In the genomic region with DNA sequence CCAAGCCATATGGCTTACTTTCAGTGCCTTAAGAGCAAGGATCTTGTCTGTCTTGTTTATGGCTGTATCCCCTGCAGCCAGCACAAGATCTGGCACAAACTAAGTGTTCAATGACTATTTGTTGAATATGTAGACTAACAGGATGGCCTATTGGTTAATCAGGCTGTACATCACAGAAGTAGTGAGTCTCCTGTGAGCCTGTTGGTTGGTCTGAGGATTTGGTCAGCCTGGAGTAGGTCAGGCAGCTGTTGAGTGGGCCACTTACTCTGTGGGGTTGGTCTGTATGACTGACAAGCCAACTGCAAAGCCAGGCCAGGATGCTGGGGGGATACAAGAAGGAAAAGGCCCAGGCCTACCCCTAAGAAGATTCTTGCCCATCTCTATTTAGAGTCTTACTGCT, we compare ENCODE assay signal across 38 cellular contexts. TPM values are rescaled to one million over a fixed set of nuclear protein-coding genes. Genes with fewer than 3 reads are reported as not detected.
DNase-seq lines count a peak whose midpoint lies in the region; ATAC-seq, FAIRE-seq and TF ChIP-seq lines count a peak whose summit lies in the region.
"Had no signal": no experiment of that assay in that cellular context is flagged by ENCODE, and none has a peak within 500 bp of the region (broad histone marks: within the 10 kb centered on the region; RNA-seq: fewer than 3 reads in every experiment).

No MANE protein-coding gene starts in this region.

- SMC1A ChIA-PET in GM12878 (lab: Charles Lee; ENCODE audit: uncharacterized antibody, unreplicated experiment) = no interaction called here

- no peaks in the 10 kb centered on the region for H3K9me3 Mint-ChIP-seq in stimulated activated effector memory CD8-positive, alpha-beta T cell treated with anti-CD3 and anti-CD28 coated beads, Interleukin-12 subunit alpha, Interleukin-12 subunit beta, amount 100 ng/mL, for 72 hours
- H3K9me3 Mint-ChIP-seq: natural killer cell had no signal

- H3K9me3 ChIP-seq in GM12878 (replicated peaks; ENCODE audit: control insufficient read depth, insufficient read depth, low read length) = no peaks in the 10 kb centered on the region
- H3K9me3 ChIP-seq in mucosa of rectum (ENCODE audit: control insufficient read depth in 2 of 2, low read length in 2 of 2) = no peaks in the 10 kb centered on the region
- H3K9me3 ChIP-seq in upper lobe of left lung = no peaks in the 10 kb centered on the region
- H3K9me3 ChIP-seq: Peyer's patch, tibial nerve had no signal

- H3K36me3 Mint-ChIP-seq in stimulated activated effector memory CD8-positive, alpha-beta T cell treated with anti-CD3 and anti-CD28 coated beads, Interleukin-12 subunit alpha, Interleukin-12 subunit beta, amount 100 ng/mL, for 72 hours = no peaks in the 10 kb centered on the region
- H3K36me3 Mint-ChIP-seq: natural killer cell had no signal

- H3K79me2 ChIP-seq in GM12878 (ENCODE audit: control insufficient read depth, insufficient read depth, low read length) = no peaks in the 10 kb centered on the region

- no peak overlapping the region for H3K4me2 ChIP-seq in GM12878 (ENCODE audit: control insufficient read depth, insufficient read depth)
- H3K4me2 ChIP-seq: BLaER1 treated with 17β-estradiol and CSF1 and Interleukin-3, amounts not matched to agents 10 nM and 100 nM had no signal

- H3K9ac ChIP-seq in GM12878 (ENCODE audit: control insufficient read depth, insufficient read depth, low read length) (no peak overlapping the region), mucosa of rectum (ENCODE audit: low read depth in 1 of 2, low read length in 2 of 2) (no peak overlapping the region)
- H3K9ac ChIP-seq: BLaER1 treated with 17β-estradiol and CSF1 and Interleukin-3, amounts not matched to agents 10 nM and 100 nM had no signal

- H2AFZ ChIP-seq in GM12878 (ENCODE audit: control insufficient read depth, low read depth, low read length) = no peak overlapping the region

- intact Hi-C loops in GM12878 (cut with micrococcal nuclease; ENCODE audit: unreplicated experiment) = no loop called here

- peaks cover 6% of the 10 kb centered on the region for H3K4me1 Mint-ChIP-seq in stimulated activated effector memory CD8-positive, alpha-beta T cell treated with anti-CD3 and anti-CD28 coated beads, Interleukin-12 subunit alpha, Interleukin-12 subunit beta, amount 100 ng/mL, for 72 hours
- H3K4me1 Mint-ChIP-seq: natural killer cell had no signal

- CTCF ChIA-PET in GM12878 (lab: Yijun Ruan, JAX) = no interaction called here

- no peak overlapping the region for H3K27ac ChIP-seq in GM12878 (ENCODE audit: control insufficient read depth, insufficient read depth)
- peak overlapping the region; percentile 18 to 26 for H3K27ac ChIP-seq in mucosa of rectum (ENCODE audit: low read depth in 2 of 2, low read length in 2 of 2)
- H3K27ac ChIP-seq in upper lobe of left lung = no peak overlapping the region
- H3K27ac ChIP-seq: 22Rv1; BLaER1 treated with 17β-estradiol and CSF1 and Interleukin-3, amounts not matched to agents 10 nM and 100 nM; epithelial cell of prostate had no signal

- RAD21 ChIA-PET in GM12878 (lab: Charles Lee; ENCODE audit: unreplicated experiment) = interaction anchor here (1.4 kb wide), 1 partner anchor 13 kb away, joined by 3 read pairs; no protein-coding TSS in a partner anchor

- H3K4me3 ChIP-seq in GM12878 (no peak overlapping the region), mucosa of rectum (ENCODE audit: low read length in 2 of 2) (no peak overlapping the region), upper lobe of left lung (no peak overlapping the region)
- H3K4me3 ChIP-seq: BLaER1 treated with 17β-estradiol and CSF1 and Interleukin-3, amounts not matched to agents 10 nM and 100 nM; GM23248; Peyer's patch; tibial nerve had no signal

- in situ Hi-C loops in GM12878 (cut with MboI) = no loop called here

- H3K4me3 Mint-ChIP-seq in stimulated activated effector memory CD8-positive, alpha-beta T cell treated with anti-CD3 and anti-CD28 coated beads, Interleukin-12 subunit alpha, Interleukin-12 subunit beta, amount 100 ng/mL, for 72 hours = no peak overlapping the region
- H3K4me3 Mint-ChIP-seq: activated CD4-positive, alpha-beta T cell treated with anti-CD3 and anti-CD28 coated beads for 36 hours; activated naive CD8-positive, alpha-beta T cell; natural killer cell had no signal

- H3K27me3 ChIP-seq in GM12878 (replicated peaks in 1 of 2; ENCODE audit: control insufficient read depth in 2 of 2, insufficient read depth in 2 of 2, low read length in 1 of 2) (no peaks in the 10 kb centered on the region), mucosa of rectum (ENCODE audit: control insufficient read depth in 2 of 2, insufficient read depth in 2 of 2, low read length in 2 of 2) (no peaks in the 10 kb centered on the region), upper lobe of left lung (no peaks in the 10 kb centered on the region)
- H3K27me3 ChIP-seq: BLaER1 treated with 17β-estradiol and CSF1 and Interleukin-3, amounts not matched to agents 10 nM and 100 nM; Peyer's patch; tibial nerve had no signal

- POLR2A ChIA-PET in GM12878 (lab: Charles Lee) = no interaction called here

- FAIRE-seq in GM12878 (lab: Jason Lieb, UNC) = no peak
- FAIRE-seq: G401.6, keratinocyte had no signal

- no peak for ATAC-seq in GM12878
- ATAC-seq in stimulated activated effector memory CD8-positive, alpha-beta T cell treated with anti-CD3 and anti-CD28 coated beads, Interleukin-12 subunit alpha, Interleukin-12 subunit beta, amount 100 ng/mL, for 72 hours = no peak
- no peak for ATAC-seq in upper lobe of left lung (ENCODE audit: low FRiP score in 2 of 2)
- ATAC-seq: activated CD4-positive, alpha-beta T cell treated with anti-CD3 and anti-CD28 coated beads for 36 hours; natural killer cell had no signal

- H3K36me3 ChIP-seq in GM12878 (ENCODE audit: control insufficient read depth in 2 of 2, insufficient read depth in 2 of 2, low read length in 1 of 2) = no peaks in the 10 kb centered on the region
- H3K36me3 ChIP-seq in mucosa of rectum (ENCODE audit: control insufficient read depth in 2 of 2, insufficient read depth in 2 of 2, low read length in 2 of 2) = no peaks in the 10 kb centered on the region
- H3K36me3 ChIP-seq in upper lobe of left lung = no peaks in the 10 kb centered on the region
- H3K36me3 ChIP-seq: Peyer's patch had no signal

- TF ChIP-seq POLR2A in GM12878 (IDR thresholded peaks at IDR 0.05; ENCODE audit: low read depth, low read length) (no peak), upper lobe of left lung (IDR thresholded peaks at IDR 0.05) (no peak)

- H3K4me1 ChIP-seq in GM12878 (ENCODE audit: control insufficient read depth, insufficient read depth, low read length) = peaks cover 5% of the 10 kb centered on the region; the same call in 1 of the 2 replicates
- peaks cover 2 to 4% of the 10 kb centered on the region in 2 donors for H3K4me1 ChIP-seq in mucosa of rectum (ENCODE audit: control insufficient read depth in 2 of 2, insufficient read depth in 2 of 2, low read length in 2 of 2)
- H3K4me1 ChIP-seq in upper lobe of left lung = no peaks in the 10 kb centered on the region
- H3K4me1 ChIP-seq: Peyer's patch had no signal

- no peak for TF ChIP-seq EP300 in GM12878 (IDR thresholded peaks at IDR 0.05; ENCODE audit: borderline replicate concordance in 1 of 2, control insufficient read depth in 1 of 2, low read depth in 2 of 2, low read length in 2 of 2)
- no peak for TF ChIP-seq EP300 in upper lobe of left lung (IDR thresholded peaks at IDR 0.05)

- peak overlapping the region; percentile 37 for H3K27ac Mint-ChIP-seq in stimulated activated effector memory CD8-positive, alpha-beta T cell treated with anti-CD3 and anti-CD28 coated beads, Interleukin-12 subunit alpha, Interleukin-12 subunit beta, amount 100 ng/mL, for 72 hours
- H3K27ac Mint-ChIP-seq: activated CD4-positive, alpha-beta T cell treated with anti-CD3 and anti-CD28 coated beads for 36 hours; activated naive CD8-positive, alpha-beta T cell; natural killer cell had no signal

- no peak for TF ChIP-seq CTCF in GM12878 (IDR thresholded peaks at IDR 0.05 in 2 of 3, conservative IDR thresholded peaks at IDR 0.05 in 1 of 3; ENCODE audit: control insufficient read depth in 2 of 3, extremely low read depth in 1 of 3, insufficient read depth in 1 of 3, low read depth in 3 of 3, low read length in 3 of 3)
- TF ChIP-seq CTCF in upper lobe of left lung (IDR thresholded peaks at IDR 0.05) = no peak

- no TSS peak for BruUV-seq in GM12878 (replicated peaks; lab: Mats Ljungman, UMichigan)

- no peak for TF ChIP-seq RAD21 in GM12878 (IDR thresholded peaks at IDR 0.05; ENCODE audit: insufficient read depth, low read depth, low read length)

- peak; percentile 45 for DNase-seq in NCI-H82 (lab: John Stamatoyannopoulos, UW)
- no peak for DNase-seq in NCI-H82 treated with DMSO at 0.1 percent for 48 hours (lab: John Stamatoyannopoulos, UW; ENCODE audit: unreplicated experiment)
- DNase-seq in GM12878 (ENCODE audit: low read depth, low spot score) = no peak
- no peak for DNase-seq in stimulated activated effector memory CD8-positive, alpha-beta T cell treated with anti-CD3 and anti-CD28 coated beads, Interleukin-12 subunit alpha, Interleukin-12 subunit beta, amount 100 ng/mL, for 72 hours (ENCODE audit: low spot score in 2 of 2)
- DNase-seq in stimulated activated CD4-positive, alpha-beta T cell treated with anti-CD3 and anti-CD28 coated beads, Interleukin-4, amount 100 ng/mL, for 4 hours = no peak
- no peak for DNase-seq in upper lobe of left lung
- no peak for DNase-seq in activated CD4-positive, alpha-beta T cell treated with anti-CD3 and anti-CD28 coated beads, Interleukin-2, amount 50 U/mL, for 48 hours
- DNase-seq: activated CD4-positive, alpha-beta T cell treated with anti-CD3 and anti-CD28 coated beads for 36 hours; activated effector memory CD4-positive, alpha-beta T cell treated with Interleukin-2 at 50 U/mL for 16 hours; activated T-cell treated with anti-CD3 and anti-CD28 coated beads for 4 hours; caudate nucleus; COR-L47; cortex of kidney; DMS79; effector memory CD4-positive, alpha-beta T cell; foreskin fibroblast; GM23248; midbrain; MV-4-11; natural killer cell; NCI-H146; NCI-H2107; NCI-H345; NCI-H69; Peyer's patch; SIG-M5; stimulated activated CD4-positive, alpha-beta T cell treated with anti-CD3 and anti-CD28 coated beads, Interleukin-2, amount 100 ng/mL, for 24 hours had no signal

- no peaks in the 10 kb centered on the region for H4K20me1 ChIP-seq in GM12878 (ENCODE audit: control insufficient read depth, insufficient read depth)

RNA-seq across cellular contexts. Expression of gene CILP, which starts 33.4 kb away (rescaled TPM):
- total RNA-seq in GM12878 (2013; cell fraction: nucleolus; rRNA removed) = 0.10 TPM in 1 of 2 replicates, not detected in the other
- total RNA-seq in GM12878 (2014; rRNA removed) = 0.06 TPM in 1 of 2 replicates, not detected in the other
- not detected in 2 replicates for total RNA-seq in GM12878 (2014; rRNA removed; fragmentation: Illumina TruSeq; extraction: Trizol)
- 0.05 TPM in 1 of 2 replicates, not detected in the other for total RNA-seq in GM12878 (2021)
- polyA plus RNA-seq in GM12878 (2011; ENCODE audit: low read depth) = not detected
- 0.04 TPM in 2 replicates for polyA plus RNA-seq in GM12878 (2011; rRNA removed)
- 0.01 and 0.02 TPM in 2 replicates for polyA plus RNA-seq in GM12878 (2011; cell fraction: cytosol; rRNA removed)
- polyA plus RNA-seq in GM12878 (2011; cell fraction: nucleus; rRNA removed) = 0.19 and 0.26 TPM in 2 replicates
- 0.06 and 0.07 TPM in 2 replicates for polyA plus RNA-seq in GM12878 (2012)
- polyA plus RNA-seq in GM12878 (2014; fragmentation: Illumina TruSeq; extraction: Trizol) = 0.03 TPM in 1 of 2 replicates, not detected in the other
- polyA plus RNA-seq in GM12878 (2014; fragmentation: Nextera tagmentation; extraction: Ambion mirVana) = not detected
- polyA plus RNA-seq in GM12878 (2014; rRNA removed) = 0.03 and 0.04 TPM in 2 replicates
- under 1 TPM in 1 of 2 experiments, not detected in 1; 0.04 TPM for polyA plus RNA-seq in GM12878 (2016; fragmentation: Nextera tagmentation; extraction: Ambion mirVana)
- polyA minus RNA-seq in GM12878 (2011; rRNA and poly(A)+ RNA removed) = 0.10 TPM in 1 of 2 replicates, not detected in the other
- not detected in 2 replicates for polyA minus RNA-seq in GM12878 (2011; cell fraction: cytosol; rRNA and poly(A)+ RNA removed)
- not detected in 2 replicates for polyA minus RNA-seq in GM12878 (2011; cell fraction: nucleus; rRNA and poly(A)+ RNA removed)
- total RNA-seq in upper lobe of left lung = 1 to 10 TPM; 1.0 to 5.2 (median 2.6) TPM
- total RNA-seq: activated CD4-positive, alpha-beta T cell treated with anti-CD3 and anti-CD28 coated beads for 36 hours had no signal
- polyA plus RNA-seq: keratinocyte had no signal

RNA-seq across cellular contexts. Expression of gene PARP16, which starts 42.0 kb away (rescaled TPM):
- 14.4 and 14.6 TPM in 2 replicates for total RNA-seq in GM12878 (2013; cell fraction: nucleolus; rRNA removed)
- 6.4 and 8.6 TPM in 2 replicates for total RNA-seq in GM12878 (2014; rRNA removed)
- total RNA-seq in GM12878 (2014; rRNA removed; fragmentation: Illumina TruSeq; extraction: Trizol) = 7.6 and 8.4 TPM in 2 replicates
- 10.1 and 11.3 TPM in 2 replicates for total RNA-seq in GM12878 (2021)
- 9.0 TPM for polyA plus RNA-seq in GM12878 (2011; ENCODE audit: low read depth)
- 9.8 and 10.1 TPM in 2 replicates for polyA plus RNA-seq in GM12878 (2011; rRNA removed)
- 13.3 and 14.6 TPM in 2 replicates for polyA plus RNA-seq in GM12878 (2011; cell fraction: cytosol; rRNA removed)
- 10.6 and 12.4 TPM in 2 replicates for polyA plus RNA-seq in GM12878 (2011; cell fraction: nucleus; rRNA removed)
- 8.9 and 13.2 TPM in 2 replicates for polyA plus RNA-seq in GM12878 (2012)
- polyA plus RNA-seq in GM12878 (2014; fragmentation: Illumina TruSeq; extraction: Trizol) = 11.9 and 13.0 TPM in 2 replicates
- 1 to 10 TPM; 4.9 to 7.6 TPM for polyA plus RNA-seq in GM12878 (2014; fragmentation: Nextera tagmentation; extraction: Ambion mirVana)
- 9.8 and 10.0 TPM in 2 replicates for polyA plus RNA-seq in GM12878 (2014; rRNA removed)
- polyA plus RNA-seq in GM12878 (2016; fragmentation: Nextera tagmentation; extraction: Ambion mirVana) = 10 to 100 TPM; 13.9 to 15.7 TPM
- polyA minus RNA-seq in GM12878 (2011; rRNA and poly(A)+ RNA removed) = 7.8 and 14.0 TPM in 2 replicates
- 6.1 and 10.7 TPM in 2 replicates for polyA minus RNA-seq in GM12878 (2011; cell fraction: cytosol; rRNA and poly(A)+ RNA removed)
- 5.0 and 10.1 TPM in 2 replicates for polyA minus RNA-seq in GM12878 (2011; cell fraction: nucleus; rRNA and poly(A)+ RNA removed)
- total RNA-seq in upper lobe of left lung = 10 to 100 TPM in 1 of 6 donors, 1 to 10 TPM in 5; 6.3 to 20.6 (median 7.9) TPM

RNA-seq across cellular contexts. Expression of gene RNU5A-1, which starts 51.2 kb away (rescaled TPM):
- not detected in 2 replicates for total RNA-seq in GM12878 (2013; cell fraction: nucleolus; rRNA removed)
- not detected in 2 replicates for total RNA-seq in GM12878 (2014; rRNA removed)
- total RNA-seq in GM12878 (2014; rRNA removed; fragmentation: Illumina TruSeq; extraction: Trizol) = not detected in 2 replicates
- total RNA-seq in GM12878 (2021) = not detected in 2 replicates
- not detected for polyA plus RNA-seq in GM12878 (2011; ENCODE audit: low read depth)
- polyA plus RNA-seq in GM12878 (2011; rRNA removed) = not detected in 2 replicates
- polyA plus RNA-seq in GM12878 (2011; cell fraction: cytosol; rRNA removed) = not detected in 2 replicates
- not detected in 2 replicates for polyA plus RNA-seq in GM12878 (2011; cell fraction: nucleus; rRNA removed)
- polyA plus RNA-seq in GM12878 (2012) = not detected in 2 replicates
- not detected in 2 replicates for polyA plus RNA-seq in GM12878 (2014; fragmentation: Illumina TruSeq; extraction: Trizol)
- polyA plus RNA-seq in GM12878 (2014; fragmentation: Nextera tagmentation; extraction: Ambion mirVana) = not detected
- polyA plus RNA-seq in GM12878 (2014; rRNA removed) = not detected in 2 replicates
- not detected for polyA plus RNA-seq in GM12878 (2016; fragmentation: Nextera tagmentation; extraction: Ambion mirVana)
- under 0.01 and 10,433 TPM in 2 replicates for polyA minus RNA-seq in GM12878 (2011; rRNA and poly(A)+ RNA removed)
- polyA minus RNA-seq in GM12878 (2011; cell fraction: cytosol; rRNA and poly(A)+ RNA removed) = 1,037 and 1,074 TPM in 2 replicates
- under 0.01 TPM in 2 replicates for polyA minus RNA-seq in GM12878 (2011; cell fraction: nucleus; rRNA and poly(A)+ RNA removed)
- total RNA-seq in upper lobe of left lung = not detected
- total RNA-seq: activated CD4-positive, alpha-beta T cell treated with anti-CD3 and anti-CD28 coated beads for 36 hours; aorta; GM23248; liver; natural killer cell; osteoblast; Peyer's patch; tibial nerve had no signal
- polyA plus RNA-seq: aorta, GM23248, keratinocyte, liver had no signal

RNA-seq across cellular contexts. Expression of gene CLPX, which starts 59.5 kb away (rescaled TPM):
- 83.2 and 92.5 TPM in 2 replicates for total RNA-seq in GM12878 (2013; cell fraction: nucleolus; rRNA removed)
- total RNA-seq in GM12878 (2014; rRNA removed) = 18.4 and 23.4 TPM in 2 replicates
- total RNA-seq in GM12878 (2014; rRNA removed; fragmentation: Illumina TruSeq; extraction: Trizol) = 41.9 and 44.4 TPM in 2 replicates
- total RNA-seq in GM12878 (2021) = 46.7 and 49.5 TPM in 2 replicates
- 13.4 TPM for polyA plus RNA-seq in GM12878 (2011; ENCODE audit: low read depth)
- 57.4 and 97.6 TPM in 2 replicates for polyA plus RNA-seq in GM12878 (2011; rRNA removed)
- polyA plus RNA-seq in GM12878 (2011; cell fraction: cytosol; rRNA removed) = 18.4 and 19.1 TPM in 2 replicates
- polyA plus RNA-seq in GM12878 (2011; cell fraction: nucleus; rRNA removed) = 36.3 and 48.5 TPM in 2 replicates
- 29.9 and 32.9 TPM in 2 replicates for polyA plus RNA-seq in GM12878 (2012)
- polyA plus RNA-seq in GM12878 (2014; fragmentation: Illumina TruSeq; extraction: Trizol) = 42.1 and 48.7 TPM in 2 replicates
- polyA plus RNA-seq in GM12878 (2014; fragmentation: Nextera tagmentation; extraction: Ambion mirVana) = 10 to 100 TPM; 10.1 to 12.5 TPM
- 33.4 and 37.8 TPM in 2 replicates for polyA plus RNA-seq in GM12878 (2014; rRNA removed)
- polyA plus RNA-seq in GM12878 (2016; fragmentation: Nextera tagmentation; extraction: Ambion mirVana) = 10 to 100 TPM; 20.0 to 24.8 TPM
- 27.6 and 46.2 TPM in 2 replicates for polyA minus RNA-seq in GM12878 (2011; rRNA and poly(A)+ RNA removed)
- 18.4 and 23.4 TPM in 2 replicates for polyA minus RNA-seq in GM12878 (2011; cell fraction: cytosol; rRNA and poly(A)+ RNA removed)
- polyA minus RNA-seq in GM12878 (2011; cell fraction: nucleus; rRNA and poly(A)+ RNA removed) = 20.6 and 25.8 TPM in 2 replicates
- total RNA-seq in upper lobe of left lung = 100 to 1,000 TPM in 1 of 6 donors, 10 to 100 TPM in 5; 39.3 to 105 (median 49.4) TPM

RNA-seq across cellular contexts. Expression of gene RNU5B-1, which starts 59.8 kb away (rescaled TPM):
- not detected in 2 replicates for total RNA-seq in GM12878 (2013; cell fraction: nucleolus; rRNA removed)
- total RNA-seq in GM12878 (2014; rRNA removed) (not detected in 2 replicates), GM12878 (2014; rRNA removed; fragmentation: Illumina TruSeq; extraction: Trizol) (not detected in 2 replicates), GM12878 (2021) (14.3 and 19.1 TPM in 2 replicates), upper lobe of left lung (10 to 100 TPM in 2 of 6 donors, not detected in 4; 22.5 to 38.1 TPM)
- not detected for polyA plus RNA-seq in GM12878 (2011; ENCODE audit: low read depth)
- polyA plus RNA-seq in GM12878 (2011; rRNA removed) (not detected in 2 replicates), GM12878 (2014; fragmentation: Illumina TruSeq; extraction: Trizol) (not detected in 2 replicates), GM12878 (2014; fragmentation: Nextera tagmentation; extraction: Ambion mirVana) (not detected), GM12878 (2014; rRNA removed) (not detected in 2 replicates), GM12878 (2016; fragmentation: Nextera tagmentation; extraction: Ambion mirVana) (not detected)
- not detected in 2 replicates for polyA plus RNA-seq in GM12878 (2011; cell fraction: cytosol; rRNA removed)
- polyA plus RNA-seq in GM12878 (2011; cell fraction: nucleus; rRNA removed) = under 0.01 TPM in 1 of 2 replicates, not detected in the other
- polyA plus RNA-seq in GM12878 (2012) = not detected in 2 replicates
- under 0.01 and 15,416 TPM in 2 replicates for polyA minus RNA-seq in GM12878 (2011; rRNA and poly(A)+ RNA removed)
- 1,790 and 2,489 TPM in 2 replicates for polyA minus RNA-seq in GM12878 (2011; cell fraction: cytosol; rRNA and poly(A)+ RNA removed)
- polyA minus RNA-seq in GM12878 (2011; cell fraction: nucleus; rRNA and poly(A)+ RNA removed) = under 0.01 TPM in 2 replicates
- total RNA-seq: activated CD4-positive, alpha-beta T cell treated with anti-CD3 and anti-CD28 coated beads for 36 hours; GM23248; liver; osteoblast; Peyer's patch; tibial nerve had no signal
- polyA plus RNA-seq: aorta, GM23248, keratinocyte, liver had no signal

Comparison
In these comparisons a context has a peak if more than half of its experiments do, and no peak if none do; other contexts are left out.
1. H3K27ac ChIP-seq: peak in mucosa of rectum (2 of 2); none in GM12878 (single experiment) and upper lobe of left lung (0 of 4).